In the genomic region with DNA sequence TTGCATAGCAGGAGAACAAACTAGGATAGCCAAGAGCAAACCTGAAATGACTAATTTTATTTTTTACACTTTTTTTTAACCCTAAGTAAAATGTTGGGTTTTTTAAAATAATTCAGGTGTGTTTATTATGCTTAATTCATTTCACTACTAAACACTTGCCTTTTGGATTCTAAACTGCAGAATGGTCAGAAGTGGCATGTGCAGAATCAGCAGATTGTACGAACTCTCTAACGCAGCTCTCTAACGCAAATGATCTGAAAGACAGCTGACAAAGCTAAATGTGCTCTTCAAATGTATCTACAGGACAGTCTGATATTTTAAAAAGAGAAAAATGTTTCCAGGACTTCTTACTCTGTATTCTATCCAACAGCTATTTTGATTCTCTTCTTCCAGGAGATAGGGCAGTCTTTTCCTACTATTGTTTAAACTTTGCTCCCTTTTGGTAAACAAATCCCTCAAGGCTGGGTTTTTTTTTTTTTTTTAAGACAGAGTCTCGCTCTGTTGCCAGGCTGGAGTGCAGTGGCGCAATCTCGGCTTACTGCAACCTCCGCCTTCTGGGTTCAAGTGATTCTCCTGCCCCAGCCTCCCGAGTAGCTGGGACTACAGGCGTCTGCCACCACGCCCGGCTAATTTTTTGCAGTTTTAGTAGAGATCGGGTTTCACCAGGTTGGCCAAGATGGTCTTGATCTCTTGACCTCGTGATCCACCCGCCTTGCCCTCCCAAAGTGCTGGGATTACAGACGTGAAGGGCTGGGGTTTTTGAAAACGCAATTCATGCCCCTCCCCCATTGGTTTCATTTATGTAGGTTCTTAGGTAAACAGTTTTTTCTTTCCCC, we compare ENCODE assay signal across 1 cellular context.
TF ChIP-seq lines count a peak whose summit lies in the region.

No MANE protein-coding gene starts in this region.

TF ChIP-seq in HepG2, 621 proteins besides CTCF, POLR2A, EP300 and RAD21 (continued from another document):
- TF ChIP-seq, protein P1, sequence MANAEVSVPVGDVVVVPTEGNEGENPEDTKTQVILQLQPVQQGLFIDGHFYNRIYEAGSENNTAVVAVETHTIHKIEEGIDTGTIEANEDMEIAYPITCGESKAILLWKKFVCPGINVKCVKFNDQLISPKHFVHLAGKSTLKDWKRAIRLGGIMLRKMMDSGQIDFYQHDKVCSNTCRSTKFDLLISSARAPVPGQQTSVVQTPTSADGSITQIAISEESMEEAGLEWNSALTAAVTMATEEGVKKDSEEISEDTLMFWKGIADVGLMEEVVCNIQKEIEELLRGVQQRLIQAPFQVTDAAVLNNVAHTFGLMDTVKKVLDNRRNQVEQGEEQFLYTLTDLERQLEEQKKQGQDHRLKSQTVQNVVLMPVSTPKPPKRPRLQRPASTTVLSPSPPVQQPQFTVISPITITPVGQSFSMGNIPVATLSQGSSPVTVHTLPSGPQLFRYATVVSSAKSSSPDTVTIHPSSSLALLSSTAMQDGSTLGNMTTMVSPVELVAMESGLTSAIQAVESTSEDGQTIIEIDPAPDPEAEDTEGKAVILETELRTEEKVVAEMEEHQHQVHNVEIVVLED (CRISPR knock-in tag; IDR thresholded peaks at IDR 0.05; ENCODE audit: borderline replicate concordance) = no peak
- TF ChIP-seq, protein P2, sequence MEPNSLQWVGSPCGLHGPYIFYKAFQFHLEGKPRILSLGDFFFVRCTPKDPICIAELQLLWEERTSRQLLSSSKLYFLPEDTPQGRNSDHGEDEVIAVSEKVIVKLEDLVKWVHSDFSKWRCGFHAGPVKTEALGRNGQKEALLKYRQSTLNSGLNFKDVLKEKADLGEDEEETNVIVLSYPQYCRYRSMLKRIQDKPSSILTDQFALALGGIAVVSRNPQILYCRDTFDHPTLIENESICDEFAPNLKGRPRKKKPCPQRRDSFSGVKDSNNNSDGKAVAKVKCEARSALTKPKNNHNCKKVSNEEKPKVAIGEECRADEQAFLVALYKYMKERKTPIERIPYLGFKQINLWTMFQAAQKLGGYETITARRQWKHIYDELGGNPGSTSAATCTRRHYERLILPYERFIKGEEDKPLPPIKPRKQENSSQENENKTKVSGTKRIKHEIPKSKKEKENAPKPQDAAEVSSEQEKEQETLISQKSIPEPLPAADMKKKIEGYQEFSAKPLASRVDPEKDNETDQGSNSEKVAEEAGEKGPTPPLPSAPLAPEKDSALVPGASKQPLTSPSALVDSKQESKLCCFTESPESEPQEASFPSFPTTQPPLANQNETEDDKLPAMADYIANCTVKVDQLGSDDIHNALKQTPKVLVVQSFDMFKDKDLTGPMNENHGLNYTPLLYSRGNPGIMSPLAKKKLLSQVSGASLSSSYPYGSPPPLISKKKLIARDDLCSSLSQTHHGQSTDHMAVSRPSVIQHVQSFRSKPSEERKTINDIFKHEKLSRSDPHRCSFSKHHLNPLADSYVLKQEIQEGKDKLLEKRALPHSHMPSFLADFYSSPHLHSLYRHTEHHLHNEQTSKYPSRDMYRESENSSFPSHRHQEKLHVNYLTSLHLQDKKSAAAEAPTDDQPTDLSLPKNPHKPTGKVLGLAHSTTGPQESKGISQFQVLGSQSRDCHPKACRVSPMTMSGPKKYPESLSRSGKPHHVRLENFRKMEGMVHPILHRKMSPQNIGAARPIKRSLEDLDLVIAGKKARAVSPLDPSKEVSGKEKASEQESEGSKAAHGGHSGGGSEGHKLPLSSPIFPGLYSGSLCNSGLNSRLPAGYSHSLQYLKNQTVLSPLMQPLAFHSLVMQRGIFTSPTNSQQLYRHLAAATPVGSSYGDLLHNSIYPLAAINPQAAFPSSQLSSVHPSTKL (CRISPR knock-in tag; IDR thresholded peaks at IDR 0.05) = peak; percentile 75
- TF ChIP-seq ZNF496 (CRISPR knock-in tag; IDR thresholded peaks at IDR 0.05; ENCODE audit: insufficient replicate concordance) (no peak), KDM1A (CRISPR knock-in tag; IDR thresholded peaks at IDR 0.05) (peak; percentile 94; the same call in 1 of the 2 replicates), ZMAT3 (CRISPR knock-in tag; conservative IDR thresholded peaks at IDR 0.05) (no peak), ZMYM4 (CRISPR knock-in tag; IDR thresholded peaks at IDR 0.05) (peak; percentile 48; the same call in 1 of the 2 replicates), ZNF460 (CRISPR knock-in tag; IDR thresholded peaks at IDR 0.05; ENCODE audit: borderline replicate concordance) (peak; percentile 99), ONECUT2 (CRISPR knock-in tag; IDR thresholded peaks at IDR 0.05) (no peak), THAP11 (CRISPR knock-in tag; IDR thresholded peaks at IDR 0.05) (peak; percentile 24; the same call in 1 of the 2 replicates), MAFF (IDR thresholded peaks at IDR 0.05; ENCODE audit: low read depth, low read length) (peak; percentile 91), ZBTB42 (CRISPR knock-in tag; IDR thresholded peaks at IDR 0.05) (no peak), NR2F6 (IDR thresholded peaks at IDR 0.05) (no peak; the same call in 1 of the 2 replicates), NR2F6 (CRISPR knock-in tag; IDR thresholded peaks at IDR 0.05) (no peak; the same call in 1 of the 2 replicates), GATAD2A (CRISPR knock-in tag; IDR thresholded peaks at IDR 0.05) (peak; percentile 72), ZNF331 (CRISPR knock-in tag; IDR thresholded peaks at IDR 0.05) (no peak; the same call in 1 of the 2 replicates), KDM3A (CRISPR knock-in tag; IDR thresholded peaks at IDR 0.05; ENCODE audit: low read depth) (no peak), TGIF2 (CRISPR knock-in tag; IDR thresholded peaks at IDR 0.05) (no peak), KDM5B (CRISPR knock-in tag; IDR thresholded peaks at IDR 0.05; ENCODE audit: borderline replicate concordance) (no peak), HDAC2 (CRISPR knock-in tag; IDR thresholded peaks at IDR 0.05) (peak; percentile 70), SMAD1 (CRISPR knock-in tag; IDR thresholded peaks at IDR 0.05; ENCODE audit: borderline replicate concordance, low read depth) (no peak), GABPB1 (CRISPR knock-in tag; IDR thresholded peaks at IDR 0.05) (0 out of 2 replicates have a peak, but pooled peaks have one; percentile 16), ZNF136 (CRISPR knock-in tag; IDR thresholded peaks at IDR 0.05; ENCODE audit: low read depth) (0 out of 2 replicates have a peak, but pooled peaks have one; percentile 21), LCORL (IDR thresholded peaks at IDR 0.05) (no peak), LCORL (CRISPR knock-in tag; IDR thresholded peaks at IDR 0.05) (peak; percentile 38; the same call in 1 of the 2 replicates), ZNF709 (CRISPR knock-in tag; IDR thresholded peaks at IDR 0.05) (no peak), ZNF329 (CRISPR knock-in tag; IDR thresholded peaks at IDR 0.05; ENCODE audit: low read depth) (no peak), FOXP1 (IDR thresholded peaks at IDR 0.05) (no peak), FOXP1 (CRISPR knock-in tag; IDR thresholded peaks at IDR 0.05) (peak; percentile 51)
- TF ChIP-seq, protein P3, sequence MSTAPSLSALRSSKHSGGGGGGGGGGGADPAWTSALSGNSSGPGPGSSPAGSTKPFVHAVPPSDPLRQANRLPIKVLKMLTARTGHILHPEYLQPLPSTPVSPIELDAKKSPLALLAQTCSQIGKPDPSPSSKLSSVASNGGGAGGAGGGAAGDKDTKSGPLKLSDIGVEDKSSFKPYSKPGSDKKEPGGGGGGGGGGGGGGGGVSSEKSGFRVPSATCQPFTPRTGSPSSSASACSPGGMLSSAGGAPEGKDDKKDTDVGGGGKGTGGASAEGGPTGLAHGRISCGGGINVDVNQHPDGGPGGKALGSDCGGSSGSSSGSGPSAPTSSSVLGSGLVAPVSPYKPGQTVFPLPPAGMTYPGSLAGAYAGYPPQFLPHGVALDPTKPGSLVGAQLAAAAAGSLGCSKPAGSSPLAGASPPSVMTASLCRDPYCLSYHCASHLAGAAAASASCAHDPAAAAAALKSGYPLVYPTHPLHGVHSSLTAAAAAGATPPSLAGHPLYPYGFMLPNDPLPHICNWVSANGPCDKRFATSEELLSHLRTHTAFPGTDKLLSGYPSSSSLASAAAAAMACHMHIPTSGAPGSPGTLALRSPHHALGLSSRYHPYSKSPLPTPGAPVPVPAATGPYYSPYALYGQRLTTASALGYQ (CRISPR knock-in tag; IDR thresholded peaks at IDR 0.05) = no peak
- TF ChIP-seq, protein P4, sequence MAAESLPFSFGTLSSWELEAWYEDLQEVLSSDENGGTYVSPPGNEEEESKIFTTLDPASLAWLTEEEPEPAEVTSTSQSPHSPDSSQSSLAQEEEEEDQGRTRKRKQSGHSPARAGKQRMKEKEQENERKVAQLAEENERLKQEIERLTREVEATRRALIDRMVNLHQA (CRISPR knock-in tag; IDR thresholded peaks at IDR 0.05) = no peak
- TF ChIP-seq, protein P5, sequence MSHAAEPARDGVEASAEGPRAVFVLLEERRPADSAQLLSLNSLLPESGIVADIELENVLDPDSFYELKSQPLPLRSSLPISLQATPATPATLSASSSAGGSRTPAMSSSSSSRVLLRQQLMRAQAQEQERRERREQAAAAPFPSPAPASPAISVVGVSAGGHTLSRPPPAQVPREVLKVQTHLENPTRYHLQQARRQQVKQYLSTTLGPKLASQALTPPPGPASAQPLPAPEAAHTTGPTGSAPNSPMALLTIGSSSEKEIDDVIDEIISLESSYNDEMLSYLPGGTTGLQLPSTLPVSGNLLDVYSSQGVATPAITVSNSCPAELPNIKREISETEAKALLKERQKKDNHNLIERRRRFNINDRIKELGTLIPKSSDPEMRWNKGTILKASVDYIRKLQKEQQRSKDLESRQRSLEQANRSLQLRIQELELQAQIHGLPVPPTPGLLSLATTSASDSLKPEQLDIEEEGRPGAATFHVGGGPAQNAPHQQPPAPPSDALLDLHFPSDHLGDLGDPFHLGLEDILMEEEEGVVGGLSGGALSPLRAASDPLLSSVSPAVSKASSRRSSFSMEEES (CRISPR knock-in tag; IDR thresholded peaks at IDR 0.05) = no peak
- TF ChIP-seq, protein P6, sequence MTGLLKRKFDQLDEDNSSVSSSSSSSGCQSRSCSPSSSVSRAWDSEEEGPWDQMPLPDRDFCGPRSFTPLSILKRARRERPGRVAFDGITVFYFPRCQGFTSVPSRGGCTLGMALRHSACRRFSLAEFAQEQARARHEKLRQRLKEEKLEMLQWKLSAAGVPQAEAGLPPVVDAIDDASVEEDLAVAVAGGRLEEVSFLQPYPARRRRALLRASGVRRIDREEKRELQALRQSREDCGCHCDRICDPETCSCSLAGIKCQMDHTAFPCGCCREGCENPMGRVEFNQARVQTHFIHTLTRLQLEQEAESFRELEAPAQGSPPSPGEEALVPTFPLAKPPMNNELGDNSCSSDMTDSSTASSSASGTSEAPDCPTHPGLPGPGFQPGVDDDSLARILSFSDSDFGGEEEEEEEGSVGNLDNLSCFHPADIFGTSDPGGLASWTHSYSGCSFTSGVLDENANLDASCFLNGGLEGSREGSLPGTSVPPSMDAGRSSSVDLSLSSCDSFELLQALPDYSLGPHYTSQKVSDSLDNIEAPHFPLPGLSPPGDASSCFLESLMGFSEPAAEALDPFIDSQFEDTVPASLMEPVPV (CRISPR knock-in tag; IDR thresholded peaks at IDR 0.05) = no peak
- TF ChIP-seq, protein P7, sequence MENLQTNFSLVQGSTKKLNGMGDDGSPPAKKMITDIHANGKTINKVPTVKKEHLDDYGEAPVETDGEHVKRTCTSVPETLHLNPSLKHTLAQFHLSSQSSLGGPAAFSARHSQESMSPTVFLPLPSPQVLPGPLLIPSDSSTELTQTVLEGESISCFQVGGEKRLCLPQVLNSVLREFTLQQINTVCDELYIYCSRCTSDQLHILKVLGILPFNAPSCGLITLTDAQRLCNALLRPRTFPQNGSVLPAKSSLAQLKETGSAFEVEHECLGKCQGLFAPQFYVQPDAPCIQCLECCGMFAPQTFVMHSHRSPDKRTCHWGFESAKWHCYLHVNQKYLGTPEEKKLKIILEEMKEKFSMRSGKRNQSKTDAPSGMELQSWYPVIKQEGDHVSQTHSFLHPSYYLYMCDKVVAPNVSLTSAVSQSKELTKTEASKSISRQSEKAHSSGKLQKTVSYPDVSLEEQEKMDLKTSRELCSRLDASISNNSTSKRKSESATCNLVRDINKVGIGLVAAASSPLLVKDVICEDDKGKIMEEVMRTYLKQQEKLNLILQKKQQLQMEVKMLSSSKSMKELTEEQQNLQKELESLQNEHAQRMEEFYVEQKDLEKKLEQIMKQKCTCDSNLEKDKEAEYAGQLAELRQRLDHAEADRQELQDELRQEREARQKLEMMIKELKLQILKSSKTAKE (CRISPR knock-in tag; IDR thresholded peaks at IDR 0.05; ENCODE audit: borderline replicate concordance) = no peak
- TF ChIP-seq, protein P8, sequence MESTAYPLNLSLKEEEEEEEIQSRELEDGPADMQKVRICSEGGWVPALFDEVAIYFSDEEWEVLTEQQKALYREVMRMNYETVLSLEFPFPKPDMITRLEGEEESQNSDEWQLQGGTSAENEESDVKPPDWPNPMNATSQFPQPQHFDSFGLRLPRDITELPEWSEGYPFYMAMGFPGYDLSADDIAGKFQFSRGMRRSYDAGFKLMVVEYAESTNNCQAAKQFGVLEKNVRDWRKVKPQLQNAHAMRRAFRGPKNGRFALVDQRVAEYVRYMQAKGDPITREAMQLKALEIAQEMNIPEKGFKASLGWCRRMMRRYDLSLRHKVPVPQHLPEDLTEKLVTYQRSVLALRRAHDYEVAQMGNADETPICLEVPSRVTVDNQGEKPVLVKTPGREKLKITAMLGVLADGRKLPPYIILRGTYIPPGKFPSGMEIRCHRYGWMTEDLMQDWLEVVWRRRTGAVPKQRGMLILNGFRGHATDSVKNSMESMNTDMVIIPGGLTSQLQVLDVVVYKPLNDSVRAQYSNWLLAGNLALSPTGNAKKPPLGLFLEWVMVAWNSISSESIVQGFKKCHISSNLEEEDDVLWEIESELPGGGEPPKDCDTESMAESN (CRISPR knock-in tag; conservative IDR thresholded peaks at IDR 0.05) = no peak
- TF ChIP-seq, protein P9, sequence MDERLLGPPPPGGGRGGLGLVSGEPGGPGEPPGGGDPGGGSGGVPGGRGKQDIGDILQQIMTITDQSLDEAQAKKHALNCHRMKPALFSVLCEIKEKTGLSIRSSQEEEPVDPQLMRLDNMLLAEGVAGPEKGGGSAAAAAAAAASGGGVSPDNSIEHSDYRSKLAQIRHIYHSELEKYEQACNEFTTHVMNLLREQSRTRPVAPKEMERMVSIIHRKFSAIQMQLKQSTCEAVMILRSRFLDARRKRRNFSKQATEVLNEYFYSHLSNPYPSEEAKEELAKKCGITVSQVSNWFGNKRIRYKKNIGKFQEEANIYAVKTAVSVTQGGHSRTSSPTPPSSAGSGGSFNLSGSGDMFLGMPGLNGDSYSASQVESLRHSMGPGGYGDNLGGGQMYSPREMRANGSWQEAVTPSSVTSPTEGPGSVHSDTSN (CRISPR knock-in tag; IDR thresholded peaks at IDR 0.05) = no peak
TF ChIP-seq in HepG2: peak in this region for 73.
